Comparison of ENCODE assay signal across 9 cellular contexts in genomic region chr17:48261297-48261880, GRCh38.
DNase-seq lines count a peak whose midpoint lies in the region; ATAC-seq and TF ChIP-seq lines count a peak whose summit lies in the region.
"Had no signal": no experiment of that assay in that cellular context is flagged by ENCODE, and none has a peak within 500 bp of the region (broad histone marks: within the 10 kb centered on the region; RNA-seq: fewer than 3 reads in every experiment).

No MANE protein-coding gene starts in this region.

- no peak for TF ChIP-seq EP300 in SK-N-SH (IDR thresholded peaks at IDR 0.05; ENCODE audit: borderline replicate concordance in 1 of 2, low read depth in 1 of 2, low read length in 1 of 2)

- 5% methylated on average over 5 of the region's 5 CpGs for WGBS in SK-N-SH (ENCODE audit: low lambda C conversion rate)

- intact Hi-C loops in left colon (cut with DNase I, micrococcal nuclease), result no loop called here
- intact Hi-C loops in posterior cingulate gyrus (cut with DNase I), result no loop called here

- H4K20me1 ChIP-seq in SK-N-SH (ENCODE audit: insufficient read depth), result no peaks in the 10 kb centered on the region

- peaks cover 27% of the 10 kb centered on the region for H3K4me1 ChIP-seq in HUES48 (ENCODE audit: control insufficient read depth, insufficient read depth, low read length)
- H3K4me1 ChIP-seq in SK-N-SH (ENCODE audit: control insufficient read depth in 1 of 2, insufficient read depth in 2 of 2, low read depth in 1 of 2, low read length in 1 of 2), result no peaks in the 10 kb centered on the region

- no peaks in the 10 kb centered on the region for H3K9me3 ChIP-seq in HUES48 (ENCODE audit: control insufficient read depth, insufficient read depth, low read length)
- H3K9me3 ChIP-seq in SK-N-SH, result no peaks in the 10 kb centered on the region

- no peaks in the 10 kb centered on the region for H3F3A ChIP-seq in SK-N-SH (replicated peaks; ENCODE audit: insufficient read depth)

- H3K27ac Mint-ChIP-seq in effector memory CD8-positive, alpha-beta T cell, result peak overlapping the region in 1 of 2 donors; percentile 39
- H3K27ac Mint-ChIP-seq: T-helper 1 cell treated with Interleukin-12 subunit alpha and Interleukin-12 subunit beta and Interleukin-4 antibody, amounts not matched to agents 30 μg/mL and 1 μg/mL, for 36 hours had no signal

- H3K9me3 Mint-ChIP-seq in effector memory CD8-positive, alpha-beta T cell, result no peaks in the 10 kb centered on the region
- H3K9me3 Mint-ChIP-seq: T-helper 1 cell treated with Interleukin-12 subunit alpha and Interleukin-12 subunit beta and Interleukin-4 antibody, amounts not matched to agents 30 μg/mL and 1 μg/mL, for 36 hours had no signal

- H3K36me3 ChIP-seq in HUES48 (ENCODE audit: control insufficient read depth, insufficient read depth, low read length) (no peaks in the 10 kb centered on the region), SK-N-SH (replicated peaks in 1 of 2; ENCODE audit: control insufficient read depth in 1 of 2, insufficient read depth in 2 of 2, low read length in 1 of 2) (no peaks in the 10 kb centered on the region)

- no peak overlapping the region for H3K4me3 ChIP-seq in HUES48 (ENCODE audit: low read depth, low read length)
- H3K4me3 ChIP-seq in SK-N-SH (ENCODE audit: low read depth in 2 of 2, low read length in 1 of 2), result no peak overlapping the region

- TF ChIP-seq RAD21 in SK-N-SH (IDR thresholded peaks at IDR 0.05; ENCODE audit: low read length), result no peak

- TF ChIP-seq CTCF in SK-N-SH (IDR thresholded peaks at IDR 0.05), result peak; percentile 56

- ATAC-seq in left colon (peak; percentile 66), GM18520 (IDR thresholded peaks at IDR 0.05; ENCODE audit: unreplicated experiment) (no peak)
- no peak for ATAC-seq in effector memory CD8-positive, alpha-beta T cell (replicated peaks)

- POLR2A ChIA-PET in SK-N-SH (lab: Yijun Ruan, JAX), result no interaction called here

- no peaks in the 10 kb centered on the region for H3K27me3 Mint-ChIP-seq in effector memory CD8-positive, alpha-beta T cell

- peaks cover 6% of the 10 kb centered on the region for H3K36me3 Mint-ChIP-seq in effector memory CD8-positive, alpha-beta T cell (ENCODE audit: insufficient read depth)

- peak overlapping the region; percentile 9 for H3K27ac ChIP-seq in HUES48 (ENCODE audit: low read depth, low read length)
- no peak overlapping the region for H3K27ac ChIP-seq in SK-N-SH (ENCODE audit: low read depth in 2 of 2, low read length in 1 of 2)

- no peaks in the 10 kb centered on the region for H3K9me2 ChIP-seq in SK-N-SH

- CTCF ChIA-PET in SK-N-SH (lab: Yijun Ruan, JAX), result interaction anchor here (0.6 to 5.7 kb wide), 11 partner anchors 10 to 357 kb away, joined by 3 to 35 read pairs (median 7); no protein-coding TSS in a partner anchor

- no peak overlapping the region for H3K4me2 ChIP-seq in SK-N-SH

- H2AFZ ChIP-seq in SK-N-SH (ENCODE audit: low read depth), result no peak overlapping the region

- no peaks in the 10 kb centered on the region for H3K27me3 ChIP-seq in HUES48 (ENCODE audit: control insufficient read depth, insufficient read depth, low read length)
- peaks cover 77% of the 10 kb centered on the region for H3K27me3 ChIP-seq in SK-N-SH (ENCODE audit: insufficient read depth)

- H3K9ac ChIP-seq in HUES48 (ENCODE audit: low read depth, low read length) (no peak overlapping the region), SK-N-SH (no peak overlapping the region)

- no peaks in the 10 kb centered on the region for H3K79me2 ChIP-seq in SK-N-SH (ENCODE audit: insufficient read depth)

- peaks cover 17 to 26% of the 10 kb centered on the region in 2 donors for H3K4me1 Mint-ChIP-seq in effector memory CD8-positive, alpha-beta T cell (ENCODE audit: low read depth in 2 of 2)

- H3K4me3 Mint-ChIP-seq in effector memory CD8-positive, alpha-beta T cell, result no peak overlapping the region
- H3K4me3 Mint-ChIP-seq: T-helper 1 cell treated with Interleukin-12 subunit alpha and Interleukin-12 subunit beta and Interleukin-4 antibody, amounts not matched to agents 30 μg/mL and 1 μg/mL, for 36 hours had no signal

- DNase-seq in EH (ENCODE audit: low read depth) (peak; percentile 19), SK-N-SH (peak; percentile 20), left colon (peak; percentile 38 to 50), posterior cingulate gyrus (no peak)
- no peak for DNase-seq in stimulated activated CD4-positive, alpha-beta T cell treated with anti-CD3 and anti-CD28 coated beads, Interleukin-4, amount 100 ng/mL, for 24 hours
- no peak for DNase-seq in effector memory CD8-positive, alpha-beta T cell

TF ChIP-seq in SK-N-SH, 30 proteins besides CTCF, POLR2A, EP300 and RAD21 (continues in another document):
- no peak for TF ChIP-seq NFIC (IDR thresholded peaks at IDR 0.05; ENCODE audit: borderline replicate concordance)
- TF ChIP-seq USF1 (IDR thresholded peaks at IDR 0.05; ENCODE audit: borderline replicate concordance, low read depth), result no peak
- TF ChIP-seq PBX3 (IDR thresholded peaks at IDR 0.05), result no peak
- TF ChIP-seq TCF12 (IDR thresholded peaks at IDR 0.05), result no peak
- no peak for TF ChIP-seq NRF1 (IDR thresholded peaks at IDR 0.05; ENCODE audit: low read depth, low read length)
- TF ChIP-seq MEF2A (IDR thresholded peaks at IDR 0.05; ENCODE audit: borderline replicate concordance, low read depth), result no peak
- no peak for TF ChIP-seq ELF1 (IDR thresholded peaks at IDR 0.05)
- no peak for TF ChIP-seq ZBTB33 (IDR thresholded peaks at IDR 0.05; ENCODE audit: borderline replicate concordance, low read depth)
- no peak for TF ChIP-seq GATA2 (CRISPR knock-in tag; IDR thresholded peaks at IDR 0.05)
- no peak for TF ChIP-seq USF2 (IDR thresholded peaks at IDR 0.05; ENCODE audit: borderline replicate concordance, low read depth, low read length)
- TF ChIP-seq POLR2AphosphoS5 (IDR thresholded peaks at IDR 0.05; ENCODE audit: low read depth, low read length), result no peak
- no peak for TF ChIP-seq TEAD4 (IDR thresholded peaks at IDR 0.05; ENCODE audit: borderline replicate concordance, insufficient read depth)
- no peak for TF ChIP-seq MXI1 (IDR thresholded peaks at IDR 0.05; ENCODE audit: low read depth, low read length)
- no peak for TF ChIP-seq RFX5 (IDR thresholded peaks at IDR 0.05; ENCODE audit: low read length)
- no peak for TF ChIP-seq RXRA (IDR thresholded peaks at IDR 0.05; ENCODE audit: borderline replicate concordance, low read depth)

Comparison
In these comparisons a context has a peak if more than half of its experiments do, and no peak if none do; other contexts are left out.
1. DNase-seq: peak in EH (single experiment), SK-N-SH (single experiment) and left colon (2 of 2); none in posterior cingulate gyrus (0 of 10), stimulated activated CD4-positive, alpha-beta T cell treated with anti-CD3 and anti-CD28 coated beads, Interleukin-4, amount 100 ng/mL, for 24 hours (single experiment) and effector memory CD8-positive, alpha-beta T cell (0 of 3).